9 cellular contexts compared by ENCODE assay signal in the genomic region with DNA sequence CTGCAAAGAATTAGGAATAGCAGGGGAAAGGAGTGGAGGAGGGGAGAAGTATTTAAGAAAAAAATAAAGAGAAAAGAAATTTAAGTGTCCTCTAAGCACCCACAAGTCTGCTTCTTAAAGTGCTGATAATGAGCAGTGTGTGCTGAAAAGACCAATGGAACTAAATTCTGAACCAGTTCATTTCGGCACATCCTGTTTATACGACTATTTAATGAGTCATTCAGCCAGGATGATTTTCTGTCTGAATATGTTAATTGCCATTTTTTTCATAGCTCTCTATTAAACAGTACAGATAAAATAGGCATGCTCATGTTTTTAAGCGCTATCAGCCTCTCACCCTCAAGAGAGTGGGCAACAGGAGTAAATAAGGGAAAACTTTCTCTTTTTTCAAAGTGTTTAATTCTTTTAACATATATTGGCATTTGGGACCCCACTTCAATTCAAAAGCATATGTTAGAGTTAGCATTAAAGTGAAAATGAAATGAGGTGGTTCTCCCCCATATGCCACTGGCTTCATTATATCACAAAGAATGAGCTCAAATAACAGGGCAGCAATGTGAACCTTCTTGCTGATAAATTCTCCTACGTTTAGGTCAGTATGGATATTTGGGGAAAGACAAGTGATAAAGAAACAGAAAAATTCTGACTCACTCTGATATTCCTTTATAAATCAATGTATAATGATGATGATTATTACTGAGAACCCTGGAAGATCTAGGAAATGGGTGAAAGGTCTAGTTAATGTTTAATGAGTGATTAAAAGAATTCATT.
DNase-seq lines count a peak whose midpoint lies in the region; ATAC-seq and TF ChIP-seq lines count a peak whose summit lies in the region.
"Had no signal": no experiment of that assay in that cellular context is flagged by ENCODE, and none has a peak within 500 bp of the region (broad histone marks: within the 10 kb centered on the region; RNA-seq: fewer than 3 reads in every experiment).

No MANE protein-coding gene starts in this region.

- ATAC-seq in GM18870 (IDR thresholded peaks at IDR 0.05; ENCODE audit: unreplicated experiment) (no peak), HG03025 (IDR thresholded peaks at IDR 0.05; ENCODE audit: low FRiP score, unreplicated experiment) (no peak), GM19467 (IDR thresholded peaks at IDR 0.05; ENCODE audit: unreplicated experiment) (no peak)

- DNase-seq in DMS 273 treated with DMSO at 0.1 percent for 48 hours (lab: John Stamatoyannopoulos, UW) = peak; percentile 82
- DNase-seq in RPMI7951 (ENCODE audit: low read depth) = peak; percentile 79
- DNase-seq in fibroblast of pulmonary artery (ENCODE audit: low read depth) = peak; percentile 78
- DNase-seq in renal cortical epithelial cell (ENCODE audit: low read depth) = peak; percentile 80
- DNase-seq in GOT3 (lab: John Stamatoyannopoulos, UW) = no peak
- DNase-seq: NCI-H1092 treated with DMSO at 0.1 percent for 48 hours had no signal

- H3K4me3 ChIP-seq in fibroblast of pulmonary artery (replicated peaks; ENCODE audit: low read depth, low read length) = peak overlapping the region; percentile 26

- no peak for TF ChIP-seq CTCF in fibroblast of pulmonary artery (IDR thresholded peaks at IDR 0.05; ENCODE audit: low read length, missing control alignments)
